ENCODE assay signal across 8 cellular contexts in genomic region chr6:49551866-49552129, GRCh38. TPM values are rescaled to one million over a fixed set of nuclear protein-coding genes. Genes with fewer than 3 reads are reported as not detected.
A peak's percentile ranks its signal among the peaks of the same experiment; 100 is the strongest.
DNase-seq lines count a peak whose midpoint lies in the region; ATAC-seq, FAIRE-seq and TF ChIP-seq lines count a peak whose summit lies in the region.

No MANE protein-coding gene starts in this region.

- no peaks in the 10 kb centered on the region for H3K36me3 ChIP-seq in KMS-11 (ENCODE audit: insufficient read depth)
- H3K36me3 ChIP-seq in hepatocyte (replicated peaks; ENCODE audit: insufficient read depth, low read depth) = no peaks in the 10 kb centered on the region
- no peaks in the 10 kb centered on the region for H3K36me3 ChIP-seq in thyroid gland

- no peak overlapping the region for H3K4me3 ChIP-seq in KMS-11 (IDR thresholded peaks at IDR 0.05; ENCODE audit: insufficient read depth, low read depth, low read length)
- H3K4me3 ChIP-seq in hepatocyte = peak overlapping the region; percentile 60
- H3K4me3 ChIP-seq in thyroid gland (replicated peaks in 1 of 3) = peak overlapping the region in 2 of 3 donors; percentile 1 to 24

- TF ChIP-seq CTCF in KMS-11 (conservative IDR thresholded peaks at IDR 0.05; ENCODE audit: low read depth, low read length) (no peak), hepatocyte (IDR thresholded peaks at IDR 0.05; ENCODE audit: poor library complexity) (no peak), thyroid gland (IDR thresholded peaks at IDR 0.05) (no peak)

- DNase-seq in GM12891 (ENCODE audit: insufficient read length, low spot score) = peak; percentile 5
- no peak for DNase-seq in hepatocyte (ENCODE audit: low spot score)
- no peak for DNase-seq in thyroid gland
- DNase-seq in NCI-H2107 (lab: John Stamatoyannopoulos, UW) = no peak
- DNase-seq in A172 (ENCODE audit: low spot score) = no peak
- no peak for DNase-seq in dedifferentiated amniotic fluid mesenchymal stem cell (ENCODE audit: extremely low spot score)

- H3K27me3 ChIP-seq in KMS-11 (ENCODE audit: insufficient read depth, low read depth) (no peaks in the 10 kb centered on the region), hepatocyte (peaks cover 3% of the 10 kb centered on the region), thyroid gland (no peaks in the 10 kb centered on the region)

- H3K4me2 ChIP-seq in KMS-11 (peak overlapping the region; percentile 86), hepatocyte (peak overlapping the region; percentile 98)

- H3K4me1 ChIP-seq in KMS-11 (ENCODE audit: low read depth, poor library complexity, severe bottlenecking) = no peaks in the 10 kb centered on the region
- peaks cover 3% of the 10 kb centered on the region for H3K4me1 ChIP-seq in hepatocyte (ENCODE audit: insufficient read depth)
- H3K4me1 ChIP-seq in thyroid gland = peaks cover 12 to 20% of the 10 kb centered on the region in 2 donors

- no peak overlapping the region for H3K27ac ChIP-seq in KMS-11
- H3K27ac ChIP-seq in hepatocyte = no peak overlapping the region
- H3K27ac ChIP-seq in thyroid gland = no peak overlapping the region

- peak overlapping the region; percentile 82 for H2AFZ ChIP-seq in KMS-11 (ENCODE audit: low read depth)
- H2AFZ ChIP-seq in hepatocyte = peak overlapping the region; percentile 79

- FAIRE-seq in GM12891 (lab: Jason Lieb, UNC) = no peak

- H4K20me1 ChIP-seq in KMS-11 (ENCODE audit: insufficient read depth) (no peaks in the 10 kb centered on the region), hepatocyte (ENCODE audit: insufficient read depth, poor library complexity, severe bottlenecking) (no peaks in the 10 kb centered on the region)

- intact Hi-C loops in thyroid gland (cut with DNase I) = no loop called here

- no peaks in the 10 kb centered on the region for H3K9me2 ChIP-seq in hepatocyte (replicated peaks; ENCODE audit: insufficient read depth)

- H3K9me3 ChIP-seq in hepatocyte (ENCODE audit: low read depth) = no peaks in the 10 kb centered on the region
- H3K9me3 ChIP-seq in thyroid gland = no peaks in the 10 kb centered on the region

- ATAC-seq in GM21528 (IDR thresholded peaks at IDR 0.05; ENCODE audit: low FRiP score, unreplicated experiment) = peak; percentile 66

- TF ChIP-seq POLR2A in GM12891 (IDR thresholded peaks at IDR 0.05; ENCODE audit: low read depth, low read length) (no peak), thyroid gland (IDR thresholded peaks at IDR 0.05) (no peak)

- H3K9ac ChIP-seq in KMS-11 = no peak overlapping the region; the same call in 1 of the 2 replicates

- no peaks in the 10 kb centered on the region for H3K79me2 ChIP-seq in KMS-11 (ENCODE audit: insufficient read depth, low read depth)
- H3K79me2 ChIP-seq in hepatocyte = no peaks in the 10 kb centered on the region

- WGBS in hepatocyte (ENCODE audit: low lambda C conversion rate, missing lambda C conversion rate) = 35% methylated on average over 2 of the region's 2 CpGs
- WGBS in thyroid gland, 2 donors = 49 to 52% methylated on average over 2 of the region's 2 CpGs

TF ChIP-seq in GM12891, 5 proteins besides CTCF, POLR2A, EP300 and RAD21:
- no peak for TF ChIP-seq POU2F2 (IDR thresholded peaks at IDR 0.05; ENCODE audit: low read depth, low read length)
- TF ChIP-seq POLR2AphosphoS5 (IDR thresholded peaks at IDR 0.05; ENCODE audit: low read depth, low read length) = no peak
- TF ChIP-seq SPI1 (IDR thresholded peaks at IDR 0.05; ENCODE audit: low read depth, low read length) = no peak
TF ChIP-seq in GM12891: peak in this region for 0.

RNA-seq across cellular contexts. Expression of gene C6orf141, which starts 1.3 kb away (rescaled TPM):
- not detected for polyA plus RNA-seq in GM12891 (2012; ENCODE audit: low read depth, missing spikeins)
- total RNA-seq in hepatocyte (1.7 and 2.9 TPM in 2 replicates), thyroid gland (10 to 100 TPM in 2 of 4 donors, 1 to 10 TPM in 2; 7.4 to 19.8 (median 11.3) TPM)
- 4.2 and 4.5 TPM in 2 replicates for polyA plus RNA-seq in hepatocyte
- total RNA-seq in A172 (2014; rRNA removed; shearing (Covaris generic)) = 21.5 and 33.9 TPM in 2 replicates

RNA-seq across cellular contexts. Expression of gene GLYATL3, which starts 52.1 kb away (rescaled TPM):
- polyA plus RNA-seq in GM12891 (2012; ENCODE audit: low read depth, missing spikeins) = not detected
- 0.64 TPM in 1 of 2 replicates, not detected in the other for total RNA-seq in hepatocyte
- polyA plus RNA-seq in hepatocyte = not detected in 2 replicates
- total RNA-seq in thyroid gland = not detected
- total RNA-seq in A172 (2014; rRNA removed; shearing (Covaris generic)) = not detected in 2 replicates
